16 cellular contexts compared by ENCODE assay signal in the genomic region with DNA sequence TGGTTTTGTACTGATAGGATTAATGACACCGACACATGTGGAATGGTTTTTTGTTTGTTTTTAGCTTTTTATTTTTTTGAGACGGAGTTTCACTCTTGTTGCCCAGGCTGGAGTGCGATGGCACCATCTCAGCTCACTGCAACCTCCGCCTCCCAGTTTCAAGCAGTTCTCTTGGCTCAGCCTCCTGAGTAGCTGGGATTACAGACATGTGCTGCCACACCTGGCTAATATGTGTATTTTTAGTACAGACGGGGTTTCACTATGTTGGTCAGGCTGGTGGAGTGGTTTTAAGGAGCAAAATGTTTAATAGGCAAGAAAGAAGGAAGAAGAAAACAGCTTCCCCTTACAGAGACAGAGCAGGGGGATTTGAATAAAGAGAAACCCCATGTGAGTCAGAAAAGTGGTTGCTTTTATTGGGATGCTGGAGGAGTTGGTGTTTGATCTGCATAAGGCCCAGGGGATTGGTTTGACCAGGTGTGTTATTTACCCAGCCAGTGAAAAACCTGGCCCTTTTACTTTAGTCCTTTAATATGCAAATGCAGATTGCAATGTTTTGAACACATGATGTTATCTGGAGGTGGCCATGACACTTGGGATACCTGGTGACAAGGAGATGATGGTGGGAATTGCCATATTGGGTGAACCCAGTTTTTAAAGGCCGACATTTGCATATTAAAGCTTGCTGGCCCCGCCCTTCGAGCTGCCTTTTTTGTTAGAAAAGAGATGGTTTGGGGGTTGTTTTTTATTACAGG. TPM values are rescaled to one million over a fixed set of nuclear protein-coding genes. Genes with fewer than 3 reads are reported as not detected.
DNase-seq lines count a peak whose midpoint lies in the region; ATAC-seq and TF ChIP-seq lines count a peak whose summit lies in the region.
"Had no signal": no experiment of that assay in that cellular context is flagged by ENCODE, and none has a peak within 500 bp of the region (broad histone marks: within the 10 kb centered on the region; RNA-seq: fewer than 3 reads in every experiment).

No MANE protein-coding gene starts in this region.

- no peaks in the 10 kb centered on the region for H3K36me3 Mint-ChIP-seq in endothelial cell (ENCODE audit: low read depth, unreplicated experiment)
- no peaks in the 10 kb centered on the region for H3K36me3 Mint-ChIP-seq in activated T-cell treated with anti-CD3 and anti-CD28 coated beads, Interleukin-2, amount 50 U/mL, for 72 hours (ENCODE audit: insufficient read depth in 2 of 2)

- no peaks in the 10 kb centered on the region for H3K36me3 ChIP-seq in upper lobe of left lung
- H3K36me3 ChIP-seq: ascending aorta had no signal

- H3K4me3 Mint-ChIP-seq in endothelial cell (ENCODE audit: unreplicated experiment): no peak overlapping the region
- no peak overlapping the region for H3K4me3 Mint-ChIP-seq in activated T-cell treated with anti-CD3 and anti-CD28 coated beads, Interleukin-2, amount 50 U/mL, for 72 hours
- H3K4me3 Mint-ChIP-seq: neural crest cell had no signal

- H3K4me3 ChIP-seq in NB4 (ENCODE audit: low read depth, low read length) (peak overlapping the region; percentile 33), upper lobe of left lung (no peak overlapping the region)
- H3K4me3 ChIP-seq: ascending aorta had no signal

- peak overlapping the region; percentile 5 for H3K27ac Mint-ChIP-seq in endothelial cell (ENCODE audit: unreplicated experiment)
- H3K27ac Mint-ChIP-seq in activated T-cell treated with anti-CD3 and anti-CD28 coated beads, Interleukin-2, amount 50 U/mL, for 72 hours: no peak overlapping the region

- WGBS in upper lobe of left lung, 2 donors: 75 to 82% methylated on average over 8 of the region's 8 CpGs

- H3K9me3 ChIP-seq in upper lobe of left lung: no peaks in the 10 kb centered on the region
- H3K9me3 ChIP-seq: ascending aorta had no signal

- peak overlapping the region in 3 of 4 donors; percentile 37 to 96 (median 93) for H3K27ac ChIP-seq in upper lobe of left lung

- peaks cover 39% of the 10 kb centered on the region for H3K4me1 Mint-ChIP-seq in endothelial cell (ENCODE audit: unreplicated experiment)
- peaks cover 11% of the 10 kb centered on the region for H3K4me1 Mint-ChIP-seq in activated T-cell treated with anti-CD3 and anti-CD28 coated beads, Interleukin-2, amount 50 U/mL, for 72 hours (ENCODE audit: low read depth)

- peak; percentile 21 for DNase-seq in SKM-1 treated with dmso at 0.1 percent for 144 hours (lab: John Stamatoyannopoulos, UW; ENCODE audit: unreplicated experiment)
- DNase-seq in SKM-1 (lab: John Stamatoyannopoulos, UW; ENCODE audit: unreplicated experiment): no peak
- DNase-seq in NB4 (ENCODE audit: low read depth): peak; percentile 81
- DNase-seq in endothelial cell (ENCODE audit: low spot score): no peak
- DNase-seq in upper lobe of left lung: peak in 1 of 2 donors; percentile 75
- DNase-seq in UCSD-AML1 (lab: John Stamatoyannopoulos, UW; ENCODE audit: unreplicated experiment): no peak
- DNase-seq in activated T-cell treated with anti-CD3 and anti-CD28 coated beads, Interleukin-2, amount 50 U/mL, for 72 hours: no peak
- DNase-seq: activated CD4-positive, alpha-beta T cell treated with anti-CD3 and anti-CD28 coated beads for 4 hours; activated T-cell treated with anti-CD3 and anti-CD28 coated beads, Interleukin-2, amount 50 U/mL, for 48 hours; DMS153; effector CD8-positive, alpha-beta T cell; NCI-H1105 had no signal

- TF ChIP-seq POLR2A in NB4 (IDR thresholded peaks at IDR 0.05; ENCODE audit: extremely low read depth, insufficient read length) (no peak), upper lobe of left lung (IDR thresholded peaks at IDR 0.05) (no peak)

- peak in 1 of 4 donors; percentile 4 for TF ChIP-seq EP300 in upper lobe of left lung (IDR thresholded peaks at IDR 0.05)

- H3K27me3 Mint-ChIP-seq in endothelial cell (ENCODE audit: unreplicated experiment): peaks cover 4% of the 10 kb centered on the region
- no peaks in the 10 kb centered on the region for H3K27me3 Mint-ChIP-seq in activated T-cell treated with anti-CD3 and anti-CD28 coated beads, Interleukin-2, amount 50 U/mL, for 72 hours (ENCODE audit: low read depth)

- TF ChIP-seq CTCF in NB4 (IDR thresholded peaks at IDR 0.05; ENCODE audit: low read depth, low read length): no peak
- no peak for TF ChIP-seq CTCF in endothelial cell (IDR thresholded peaks at IDR 0.05; ENCODE audit: unreplicated experiment)
- TF ChIP-seq CTCF in upper lobe of left lung (IDR thresholded peaks at IDR 0.05): peak in 2 of 6 experiments; percentile 15 to 22

- no peaks in the 10 kb centered on the region for H3K27me3 ChIP-seq in upper lobe of left lung
- H3K27me3 ChIP-seq: ascending aorta had no signal

- ATAC-seq in upper lobe of left lung (ENCODE audit: low FRiP score in 2 of 2) (no peak), GM18907 (IDR thresholded peaks at IDR 0.05; ENCODE audit: unreplicated experiment) (no peak)
- no peak for ATAC-seq in activated T-cell treated with anti-CD3 and anti-CD28 coated beads, Interleukin-2, amount 50 U/mL, for 72 hours (replicated peaks in 1 of 2)

- H3K9me3 Mint-ChIP-seq in endothelial cell (ENCODE audit: unreplicated experiment): no peaks in the 10 kb centered on the region
- H3K9me3 Mint-ChIP-seq in activated T-cell treated with anti-CD3 and anti-CD28 coated beads, Interleukin-2, amount 50 U/mL, for 72 hours: peaks cover 0 to 1% of the 10 kb centered on the region in 2 donors

- peaks cover 39 to 54% (median 45%) of the 10 kb centered on the region in 4 donors for H3K4me1 ChIP-seq in upper lobe of left lung

RNA-seq across cellular contexts. Expression of a gene that starts 24.3 kb away (rescaled TPM):
- total RNA-seq in endothelial cell (ENCODE audit: unreplicated experiment) (0.38 TPM), upper lobe of left lung (100 to 1,000 TPM; 191 to 645 (median 348) TPM)
- under 1 TPM; 0.55 to 0.60 TPM for total RNA-seq in activated T-cell treated with anti-CD3 and anti-CD28 coated beads, Interleukin-2, amount 50 U/mL, for 72 hours

RNA-seq across cellular contexts. Expression of a gene that starts 39.3 kb away (rescaled TPM):
- 1.6 TPM for total RNA-seq in endothelial cell (ENCODE audit: unreplicated experiment)
- total RNA-seq in upper lobe of left lung: 10 to 100 TPM in 5 of 6 donors, 1 to 10 TPM in 1; 4.2 to 47.4 (median 29.6) TPM
- under 1 TPM in 1 of 2 donors, not detected in 1; 0.37 TPM for total RNA-seq in activated T-cell treated with anti-CD3 and anti-CD28 coated beads, Interleukin-2, amount 50 U/mL, for 72 hours
- total RNA-seq: NCI-H460 had no signal

Comparison
In these comparisons a context has a peak if more than half of its experiments do, and no peak if none do; other contexts are left out.
1. DNase-seq: peak in SKM-1 treated with dmso at 0.1 percent for 144 hours (single experiment) and NB4 (single experiment); none in SKM-1 (single experiment), endothelial cell (single experiment), UCSD-AML1 (single experiment) and activated T-cell treated with anti-CD3 and anti-CD28 coated beads, Interleukin-2, amount 50 U/mL, for 72 hours (0 of 2).
2. RNA of a gene that starts 24.3 kb away (total RNA-seq): 191 to 645 TPM in upper lobe of left lung; 0.55 to 0.60 TPM in activated T-cell treated with anti-CD3 and anti-CD28 coated beads, Interleukin-2, amount 50 U/mL, for 72 hours and 0.38 TPM in endothelial cell (single experiment); every median in the first group is over 100 times any median in the second.